Comparison of ENCODE assay signal across 20 cellular contexts in genomic region chr6:169626169-169626833, GRCh38.
DNase-seq lines count a peak whose midpoint lies in the region; ATAC-seq, FAIRE-seq and TF ChIP-seq lines count a peak whose summit lies in the region.
"Had no signal": no experiment of that assay in that cellular context is flagged by ENCODE, and none has a peak within 500 bp of the region (broad histone marks: within the 10 kb centered on the region; RNA-seq: fewer than 3 reads in every experiment).

No MANE protein-coding gene starts in this region.

- in situ Hi-C loops in Panc1 (cut with HindIII; ENCODE audit: low pct_unique_long_range_greater_than_20kb, low sequenced_read_pairs) = no loop called here

- DNase-seq in Panc1 (ENCODE audit: low read depth, low spot score) (no peak), iPS-NIHi7 (ENCODE audit: extremely low spot score) (peak; percentile 6), nephron progenitor cell (no peak), kidney (no peak), RPMI8226 (no peak), UCSD-AML1 (lab: John Stamatoyannopoulos, UW; ENCODE audit: unreplicated experiment) (no peak)
- DNase-seq: CD4-positive, alpha-beta memory T cell; DND-41; GM23248; Karpas-422; MV-4-11; NCI-H1694 treated with DMSO at 0.1 percent for 48 hours; NCI-H446; NCI-H526; OCI-M1; Right ventricle myocardium superior had no signal

- H3K36me3 ChIP-seq in Panc1 (ENCODE audit: control insufficient read depth, insufficient read depth, low read length) = no peaks in the 10 kb centered on the region
- peaks cover 2 to 7% of the 10 kb centered on the region in 2 donors for H3K36me3 ChIP-seq in kidney (ENCODE audit: control insufficient read depth in 1 of 2, insufficient read depth in 2 of 2, low read length in 2 of 2)

- no peak overlapping the region for H3K4me3 ChIP-seq in Panc1 (ENCODE audit: low read depth in 2 of 2, low read length in 2 of 2)
- H3K4me3 ChIP-seq in kidney (ENCODE audit: low read length in 2 of 2) = no peak overlapping the region
- H3K4me3 ChIP-seq: BLaER1 treated with 17β-estradiol and CSF1 and Interleukin-3, amounts not matched to agents 10 nM and 100 nM; GM12878; GM23248 had no signal

- H3K9me3 ChIP-seq in Panc1 (ENCODE audit: control insufficient read depth, insufficient read depth, low read depth, low read length) = no peaks in the 10 kb centered on the region
- no peaks in the 10 kb centered on the region for H3K9me3 ChIP-seq in kidney (ENCODE audit: control insufficient read depth in 1 of 2, low read length in 2 of 2)
- H3K9me3 ChIP-seq: BLaER1 treated with 17β-estradiol and CSF1 and Interleukin-3, amounts not matched to agents 10 nM and 100 nM had no signal

- H3K9ac ChIP-seq in kidney (ENCODE audit: low read length in 2 of 2) = no peak overlapping the region
- H3K9ac ChIP-seq: BLaER1 treated with 17β-estradiol and CSF1 and Interleukin-3, amounts not matched to agents 10 nM and 100 nM; GM23248 had no signal

- TF ChIP-seq CTCF in Panc1 (IDR thresholded peaks at IDR 0.05) (no peak), nephron progenitor cell (IDR thresholded peaks at IDR 0.05) (no peak), kidney (IDR thresholded peaks at IDR 0.05; ENCODE audit: borderline replicate concordance, extremely low read depth, insufficient read depth) (no peak)

- CTCF ChIA-PET in Panc1 (lab: Charles Lee) = no interaction called here

- POLR2A ChIA-PET in Panc1 (lab: Charles Lee) = no interaction called here

- no peaks in the 10 kb centered on the region for H3K27me3 ChIP-seq in Panc1 (ENCODE audit: control insufficient read depth, insufficient read depth, low read length)
- H3K27me3 ChIP-seq: BLaER1 treated with 17β-estradiol and CSF1 and Interleukin-3, amounts not matched to agents 10 nM and 100 nM had no signal

- ATAC-seq in Panc1 = peak; percentile 39; the same call in 1 of the 2 replicates
- ATAC-seq in HG03159 (IDR thresholded peaks at IDR 0.05; ENCODE audit: unreplicated experiment) = no peak
- ATAC-seq: GM12878, HCT116 had no signal

- no peak overlapping the region for H3K4me3 Mint-ChIP-seq in nephron progenitor cell

- peaks cover 57% of the 10 kb centered on the region for H3K36me3 Mint-ChIP-seq in nephron progenitor cell (ENCODE audit: low read depth)

- peaks cover 8% of the 10 kb centered on the region for H3K9me3 Mint-ChIP-seq in nephron progenitor cell
- H3K9me3 Mint-ChIP-seq: CD4-positive, alpha-beta memory T cell had no signal

- no peaks in the 10 kb centered on the region for H3K4me1 ChIP-seq in Panc1 (ENCODE audit: control insufficient read depth, insufficient read depth, low read length)
- H3K4me1 ChIP-seq in kidney (ENCODE audit: control insufficient read depth in 1 of 2, insufficient read depth in 1 of 2, low read depth in 1 of 2, low read length in 2 of 2) = peaks cover 0 to 6% of the 10 kb centered on the region in 2 donors
- H3K4me1 ChIP-seq: BLaER1 treated with 17β-estradiol and CSF1 and Interleukin-3, amounts not matched to agents 10 nM and 100 nM had no signal

- H3K27ac ChIP-seq in Panc1 (ENCODE audit: low read length) (no peak overlapping the region), kidney (ENCODE audit: low read depth in 2 of 2, low read length in 2 of 2) (no peak overlapping the region)
- H3K27ac ChIP-seq: BLaER1 treated with 17β-estradiol and CSF1 and Interleukin-3, amounts not matched to agents 10 nM and 100 nM; GM23248 had no signal

- intact Hi-C loops in Panc1 (cut with micrococcal nuclease; ENCODE audit: unreplicated experiment) = no loop called here
- intact Hi-C loops in kidney (cut with DNase I) = no loop called here

- BruUV-seq in Panc1 (replicated peaks; lab: Mats Ljungman, UMichigan) = no TSS peak

- H3K27ac Mint-ChIP-seq in nephron progenitor cell = peak overlapping the region; percentile 93
- H3K27ac Mint-ChIP-seq: CD4-positive, alpha-beta memory T cell had no signal

- no peak for FAIRE-seq in kidney (lab: Jason Lieb, UNC)
- FAIRE-seq: GM12878 had no signal

- peaks cover 3% of the 10 kb centered on the region for H3K27me3 Mint-ChIP-seq in nephron progenitor cell (ENCODE audit: low read depth, poor library complexity)
- H3K27me3 Mint-ChIP-seq: CD4-positive, alpha-beta memory T cell had no signal

- H3K4me1 Mint-ChIP-seq in nephron progenitor cell = peaks cover 45% of the 10 kb centered on the region
- H3K4me1 Mint-ChIP-seq: CD4-positive, alpha-beta memory T cell had no signal
